In the genomic region with DNA sequence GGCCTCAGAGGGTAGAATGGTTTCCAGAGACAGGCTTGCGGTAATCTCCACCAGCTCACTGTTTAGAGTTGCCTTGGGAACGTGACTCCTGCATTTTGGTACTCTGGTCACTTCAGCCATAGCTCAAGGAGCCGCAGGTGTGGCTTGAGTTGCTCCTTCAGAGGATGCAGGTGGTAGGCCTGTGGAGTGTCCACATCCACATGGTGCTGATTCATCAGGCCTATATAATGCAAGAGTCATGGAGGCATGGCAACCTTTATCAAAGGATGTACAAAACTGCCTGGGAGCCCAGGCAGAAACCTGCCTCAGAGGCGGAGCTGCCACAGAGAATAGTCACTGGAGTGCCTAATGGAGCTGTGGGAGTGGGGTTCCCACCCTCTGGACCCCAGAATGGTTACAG, we compare ENCODE assay signal across 21 cellular contexts.
"Had no signal": no experiment of that assay in that cellular context is flagged by ENCODE, and none has a peak within 500 bp of the region (broad histone marks: within the 10 kb centered on the region; RNA-seq: fewer than 3 reads in every experiment).

No MANE protein-coding gene starts in this region.

- H3K27me3 ChIP-seq: brain microvascular endothelial cell, MG63 had no signal

- H3K4me3 ChIP-seq: MG63 had no signal

- H3K27ac ChIP-seq: brain microvascular endothelial cell had no signal

- H3K9me3 ChIP-seq: MG63 had no signal

- H3K36me3 ChIP-seq: brain microvascular endothelial cell, MG63 had no signal

- DNase-seq: activated B cell treated with CpG ODN at 0.5 μM for 24 hours; activated CD4-positive, alpha-beta T cell treated with anti-CD3 and anti-CD28 coated beads for 36 hours; activated CD8-positive, alpha-beta memory T cell treated with anti-CD3 and anti-CD28 coated beads, Interleukin-2, amount 50 U/mL, for 4 hours; activated CD8-positive, alpha-beta T cell treated with anti-CD3 and anti-CD28 coated beads for 36 hours; activated naive CD4-positive, alpha-beta T cell; activated T-cell treated with anti-CD3 and anti-CD28 coated beads, Interleukin-2, amount 50 U/mL, for 72 hours; amygdala; brain microvascular endothelial cell; MG63; MV-4-11; NCI-H1092 treated with DMSO at 0.1 percent for 48 hours; NCI-H1417 treated with DMSO at 0.1 percent for 48 hours; NCI-H1694; NCI-H2029; NCI-H2107; NCI-H446; NCI-H526; NCI-H774; SIG-M5; T-helper 17 cell; T1000 had no signal

- ATAC-seq: activated CD4-positive, alpha-beta T cell treated with anti-CD3 and anti-CD28 coated beads for 36 hours; activated CD8-positive, alpha-beta T cell treated with anti-CD3 and anti-CD28 coated beads for 36 hours; activated T-cell treated with anti-CD3 and anti-CD28 coated beads, Interleukin-2, amount 50 U/mL, for 72 hours; T-helper 17 cell had no signal
